ENCODE assay signal across 25 cellular contexts in the genomic region with DNA sequence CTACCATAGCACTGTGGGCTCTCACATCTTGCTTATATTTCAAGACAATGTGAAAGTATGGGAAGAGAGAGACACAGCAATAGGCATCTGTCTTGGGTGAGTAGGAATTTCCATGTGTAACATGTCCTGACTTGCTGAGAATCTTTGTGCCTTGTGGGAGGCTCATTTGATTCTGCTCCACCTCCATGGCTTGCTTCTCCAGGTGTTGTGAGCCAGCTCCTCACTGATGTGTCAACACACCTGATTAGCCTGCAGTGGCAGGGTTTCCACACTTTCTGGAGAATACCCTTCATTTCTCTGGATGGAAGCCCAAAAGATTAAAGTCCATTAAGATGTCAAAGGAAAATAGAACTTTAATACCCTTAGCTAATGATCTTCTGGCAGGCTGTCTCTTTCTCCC.
DNase-seq lines count a peak whose midpoint lies in the region; ATAC-seq, FAIRE-seq and TF ChIP-seq lines count a peak whose summit lies in the region.
"Had no signal": no experiment of that assay in that cellular context is flagged by ENCODE, and none has a peak within 500 bp of the region (broad histone marks: within the 10 kb centered on the region; RNA-seq: fewer than 3 reads in every experiment).

No MANE protein-coding gene starts in this region.

- TF ChIP-seq EP300 in H1 (IDR thresholded peaks at IDR 0.05; ENCODE audit: borderline replicate concordance in 1 of 2, low read depth in 2 of 2, low read length in 2 of 2): no peak

- H3K4ac ChIP-seq in H1 (replicated peaks; ENCODE audit: insufficient read length, low read depth, low read length) (no peak overlapping the region), trophoblast cell (ENCODE audit: low read depth, low read length) (no peak overlapping the region)

- H3K23ac ChIP-seq in H1 (ENCODE audit: insufficient read length) (no peak overlapping the region), trophoblast cell (ENCODE audit: low read length) (no peak overlapping the region)

- H4K91ac ChIP-seq in H1 (replicated peaks; ENCODE audit: insufficient read length, low read length) (no peak overlapping the region), trophoblast cell (ENCODE audit: low read depth, low read length) (peak overlapping the region; percentile 28)

- no peak overlapping the region for H4K8ac ChIP-seq in H1 (ENCODE audit: extremely low read depth, insufficient read depth, low read length)
- H4K8ac ChIP-seq in trophoblast cell (ENCODE audit: low read depth, low read length): no peak overlapping the region

- no peaks in the 10 kb centered on the region for H3K36me3 Mint-ChIP-seq in activated T-helper 17 cell treated with anti-CD3 and anti-CD28 coated beads, Interleukin-2, amount 50 U/mL, for 72 hours (ENCODE audit: low read depth)
- H3K36me3 Mint-ChIP-seq: activated naive CD8-positive, alpha-beta T cell treated with anti-CD3 and anti-CD28 coated beads, Interleukin-2, amount 10 ng/mL, durations not matched to agents 7 days and 5 days; CD8-positive, alpha-beta memory T cell; naive thymus-derived CD4-positive, alpha-beta T cell had no signal

- no peak overlapping the region for H2AK5ac ChIP-seq in H1 (ENCODE audit: low read depth, low read length)
- H2AK5ac ChIP-seq in trophoblast cell (ENCODE audit: low read length): no peak overlapping the region

- H4K12ac ChIP-seq in trophoblast cell (ENCODE audit: low read depth, low read length): no peak overlapping the region

- H3K14ac ChIP-seq in H1 (ENCODE audit: insufficient read length) (no peak overlapping the region), trophoblast cell (ENCODE audit: low read length) (no peak overlapping the region)

- H3K79me1 ChIP-seq in H1 (ENCODE audit: low read depth, low read length) (no peaks in the 10 kb centered on the region), trophoblast cell (ENCODE audit: low read length) (no peaks in the 10 kb centered on the region)

- H3K79me2 ChIP-seq in H1 (ENCODE audit: control insufficient read depth in 1 of 2, insufficient read depth in 2 of 2, low read length in 2 of 2) (no peaks in the 10 kb centered on the region), trophoblast cell (ENCODE audit: control insufficient read depth, insufficient read depth, low read length, poor library complexity) (peaks cover 1% of the 10 kb centered on the region)

- H3K56ac ChIP-seq in H1 (replicated peaks; ENCODE audit: insufficient read length, low read depth, low read length): no peak overlapping the region

- H3K4me1 ChIP-seq in H1 (replicated peaks in 1 of 4; ENCODE audit: control insufficient read depth in 3 of 4, insufficient read depth in 4 of 4, low read length in 3 of 4) (no peaks in the 10 kb centered on the region), trophoblast cell (ENCODE audit: control insufficient read depth in 1 of 2, insufficient read depth in 2 of 2, low read length in 2 of 2) (no peaks in the 10 kb centered on the region)

- intact Hi-C loops in dorsolateral prefrontal cortex (cut with DNase I): no loop called here

- H4K5ac ChIP-seq in H1 (ENCODE audit: insufficient read length, low read depth, low read length): no peak overlapping the region

- H3K27me3 ChIP-seq in H1 (replicated peaks in 1 of 4; ENCODE audit: control insufficient read depth in 3 of 4, extremely low read depth in 1 of 4, insufficient read depth in 3 of 4, low read length in 3 of 4) (no peaks in the 10 kb centered on the region), trophoblast cell (ENCODE audit: insufficient read depth, low read length) (no peaks in the 10 kb centered on the region), dorsolateral prefrontal cortex (no peaks in the 10 kb centered on the region)
- H3K27me3 ChIP-seq: brain microvascular endothelial cell, right atrium auricular region, tibial nerve had no signal

- DNase-seq in NCI-H1105 treated with DMSO at 0.1 percent for 48 hours (lab: John Stamatoyannopoulos, UW) (peak; percentile 57), NCI-H1105 (lab: John Stamatoyannopoulos, UW) (no peak), NCI-H2171 (lab: John Stamatoyannopoulos, UW) (peak; percentile 59), H1 (ENCODE audit: low read depth in 1 of 2, low spot score in 2 of 2) (no peak), trophoblast cell (peak; percentile 27 to 58), dorsolateral prefrontal cortex (no peak)
- DNase-seq: 8988T; activated B cell treated with CpG ODN at 0.5 μM for 24 hours; activated CD4-positive, alpha-beta T cell treated with anti-CD3 and anti-CD28 coated beads, Interleukin-2, amount 50 U/mL, for 48 hours; activated CD8-positive, alpha-beta memory T cell treated with anti-CD3 and anti-CD28 coated beads, Interleukin-2, amount 50 U/mL, for 48 hours; activated effector memory CD4-positive, alpha-beta T cell treated with Interleukin-2 at 50 U/mL for 16 hours; activated naive CD8-positive, alpha-beta T cell treated with anti-CD3 and anti-CD28 coated beads, Interleukin-2, amount 10 ng/mL, durations not matched to agents 7 days and 5 days; brain microvascular endothelial cell; CD8-positive, alpha-beta memory T cell; endodermal cell; HFFc6; naive thymus-derived CD4-positive, alpha-beta T cell; stimulated activated CD4-positive, alpha-beta T cell treated with anti-CD3 and anti-CD28 coated beads, Interleukin-12 subunit alpha, Interleukin-12 subunit beta, amount 100 ng/mL, for 4 hours; stimulated activated naive CD8-positive, alpha-beta T cell treated with anti-CD3 and anti-CD28 coated beads, Interleukin-15, amount 100 ng/mL, for 72 hours; T-helper 9 cell had no signal

- no peak overlapping the region for H3K27ac Mint-ChIP-seq in activated T-helper 17 cell treated with anti-CD3 and anti-CD28 coated beads, Interleukin-2, amount 50 U/mL, for 72 hours
- H3K27ac Mint-ChIP-seq: activated B cell treated with CpG ODN at 0.5 μM for 24 hours; activated naive CD8-positive, alpha-beta T cell treated with anti-CD3 and anti-CD28 coated beads, Interleukin-2, amount 10 ng/mL, durations not matched to agents 7 days and 5 days; CD8-positive, alpha-beta memory T cell; endodermal cell; HFFc6; naive thymus-derived CD4-positive, alpha-beta T cell; stimulated activated naive CD8-positive, alpha-beta T cell treated with anti-CD3 and anti-CD28 coated beads, Interleukin-15, amount 100 ng/mL, for 72 hours had no signal

- no peak overlapping the region for H2BK15ac ChIP-seq in H1 (ENCODE audit: low read length)

- CTCF ChIA-PET in H1 (lab: Charles Lee; ENCODE audit: partially characterized antibody): no interaction called here

- H3K18ac ChIP-seq in H1 (ENCODE audit: extremely low read depth, low read length) (no peak overlapping the region), trophoblast cell (ENCODE audit: low read length) (no peak overlapping the region)

- no peak for FAIRE-seq in H1 (lab: Jason Lieb, UNC)
- FAIRE-seq: HepG2 had no signal

- H3K9me3 Mint-ChIP-seq in activated T-helper 17 cell treated with anti-CD3 and anti-CD28 coated beads, Interleukin-2, amount 50 U/mL, for 72 hours: no peaks in the 10 kb centered on the region
- H3K9me3 Mint-ChIP-seq: activated B cell treated with CpG ODN at 0.5 μM for 24 hours; activated naive CD8-positive, alpha-beta T cell treated with anti-CD3 and anti-CD28 coated beads, Interleukin-2, amount 10 ng/mL, durations not matched to agents 7 days and 5 days; HFFc6; naive thymus-derived CD4-positive, alpha-beta T cell; stimulated activated naive CD8-positive, alpha-beta T cell treated with anti-CD3 and anti-CD28 coated beads, Interleukin-15, amount 100 ng/mL, for 72 hours had no signal

- no peak overlapping the region for H3K4me3 ChIP-seq in H1 (ENCODE audit: extremely low read depth in 1 of 4, insufficient read depth in 2 of 4, low read depth in 3 of 4, low read length in 4 of 4)
- H3K4me3 ChIP-seq in trophoblast cell (ENCODE audit: low read depth, low read length): no peak overlapping the region
- H3K4me3 ChIP-seq in dorsolateral prefrontal cortex: no peak overlapping the region
- H3K4me3 ChIP-seq: right atrium auricular region, tibial nerve had no signal

- no peaks in the 10 kb centered on the region for H3K4me1 Mint-ChIP-seq in activated T-helper 17 cell treated with anti-CD3 and anti-CD28 coated beads, Interleukin-2, amount 50 U/mL, for 72 hours
- H3K4me1 Mint-ChIP-seq: activated B cell treated with CpG ODN at 0.5 μM for 24 hours; activated naive CD8-positive, alpha-beta T cell treated with anti-CD3 and anti-CD28 coated beads, Interleukin-2, amount 10 ng/mL, durations not matched to agents 7 days and 5 days; CD8-positive, alpha-beta memory T cell; endodermal cell; naive thymus-derived CD4-positive, alpha-beta T cell; stimulated activated naive CD8-positive, alpha-beta T cell treated with anti-CD3 and anti-CD28 coated beads, Interleukin-15, amount 100 ng/mL, for 72 hours had no signal

- H3K4me2 ChIP-seq in H1 (ENCODE audit: insufficient read depth in 1 of 2, low read depth in 2 of 2, low read length in 2 of 2) (no peak overlapping the region), trophoblast cell (ENCODE audit: low read length) (no peak overlapping the region)

- H2BK12ac ChIP-seq in H1 (ENCODE audit: low read depth, low read length): no peak overlapping the region; the same call in 1 of the 2 replicates
- no peak overlapping the region for H2BK12ac ChIP-seq in trophoblast cell (ENCODE audit: low read length)

- POLR2A ChIA-PET in H1 (lab: Charles Lee; ENCODE audit: partially characterized antibody): no interaction called here

- ATAC-seq in activated T-helper 17 cell treated with anti-CD3 and anti-CD28 coated beads, Interleukin-2, amount 50 U/mL, for 72 hours (replicated peaks): no peak
- no peak for ATAC-seq in HG03097 (IDR thresholded peaks at IDR 0.05; ENCODE audit: low FRiP score, unreplicated experiment)
- ATAC-seq: HepG2; naive thymus-derived CD4-positive, alpha-beta T cell; stimulated activated naive CD8-positive, alpha-beta T cell treated with anti-CD3 and anti-CD28 coated beads, Interleukin-15, amount 100 ng/mL, for 72 hours had no signal

- TF ChIP-seq CTCF in H1 (IDR thresholded peaks at IDR 0.05; ENCODE audit: control extremely low read depth in 1 of 3, insufficient read depth in 1 of 3, low read depth in 1 of 3, low read length in 3 of 3): no peak
- TF ChIP-seq CTCF in dorsolateral prefrontal cortex (IDR thresholded peaks at IDR 0.05 in 54 of 56, conservative IDR thresholded peaks at IDR 0.05 in 2 of 56; ENCODE audit: low read depth in 1 of 56, partially characterized antibody in 56 of 56): no peak

- H2BK120ac ChIP-seq in H1 (replicated peaks; ENCODE audit: low read depth, low read length): no peak overlapping the region
- H2BK120ac ChIP-seq in trophoblast cell (ENCODE audit: insufficient read depth, low read length, poor library complexity): no peak overlapping the region

- H3K4me3 Mint-ChIP-seq in activated T-helper 17 cell treated with anti-CD3 and anti-CD28 coated beads, Interleukin-2, amount 50 U/mL, for 72 hours: no peak overlapping the region
- H3K4me3 Mint-ChIP-seq: activated B cell treated with CpG ODN at 0.5 μM for 24 hours; activated naive CD8-positive, alpha-beta T cell treated with anti-CD3 and anti-CD28 coated beads, Interleukin-2, amount 10 ng/mL, durations not matched to agents 7 days and 5 days; CD8-positive, alpha-beta memory T cell; endodermal cell; HFFc6; naive thymus-derived CD4-positive, alpha-beta T cell; stimulated activated naive CD8-positive, alpha-beta T cell treated with anti-CD3 and anti-CD28 coated beads, Interleukin-15, amount 100 ng/mL, for 72 hours had no signal

- no peak overlapping the region for H3K27ac ChIP-seq in H1 (ENCODE audit: low read depth, low read length)
- H3K27ac ChIP-seq in trophoblast cell (ENCODE audit: low read depth, low read length): no peak overlapping the region
- H3K27ac ChIP-seq in dorsolateral prefrontal cortex: no peak overlapping the region
- H3K27ac ChIP-seq: brain microvascular endothelial cell, right atrium auricular region, tibial nerve had no signal

- no peaks in the 10 kb centered on the region for H3K9me3 ChIP-seq in H1 (ENCODE audit: insufficient read depth in 2 of 2, low read depth in 1 of 2, low read length in 1 of 2)
- peaks cover 3% of the 10 kb centered on the region for H3K9me3 ChIP-seq in trophoblast cell (ENCODE audit: insufficient read depth, low read depth, low read length)
- H3K9me3 ChIP-seq: right atrium auricular region, tibial nerve had no signal

- no peaks in the 10 kb centered on the region; a peak in 1 of 8 replicates for H3K36me3 ChIP-seq in H1 (ENCODE audit: control insufficient read depth in 2 of 4, insufficient read depth in 4 of 4, low read length in 3 of 4)
- no peaks in the 10 kb centered on the region for H3K36me3 ChIP-seq in trophoblast cell (ENCODE audit: control insufficient read depth in 1 of 2, insufficient read depth in 2 of 2, low read length in 2 of 2)
- H3K36me3 ChIP-seq: brain microvascular endothelial cell, right atrium auricular region, tibial nerve had no signal

- H3K9ac ChIP-seq in H1 (replicated peaks in 1 of 4; ENCODE audit: extremely low read depth in 1 of 4, low read depth in 3 of 4, low read length in 3 of 4) (no peak overlapping the region), trophoblast cell (ENCODE audit: low read length) (no peak overlapping the region)

- TF ChIP-seq POLR2A in H1 (IDR thresholded peaks at IDR 0.05; ENCODE audit: control extremely low read depth in 1 of 2, low read depth in 2 of 2, low read length in 2 of 2): no peak

- H2BK5ac ChIP-seq in H1 (ENCODE audit: low read depth, low read length) (0 out of 2 replicates have a peak overlapping the region, but pooled peaks have one; percentile 3), trophoblast cell (ENCODE audit: low read depth, low read length, poor library complexity) (no peak overlapping the region)

- H2BK20ac ChIP-seq in H1 (ENCODE audit: low read length): no peak overlapping the region

- H2AFZ ChIP-seq in H1 (ENCODE audit: low read length) (peak overlapping the region; percentile 58; the same call in 1 of the 2 replicates), trophoblast cell (ENCODE audit: insufficient read depth, low read length, poor library complexity) (no peak overlapping the region)

- no peak for TF ChIP-seq RAD21 in H1 (IDR thresholded peaks at IDR 0.05 in 1 of 2, conservative IDR thresholded peaks at IDR 0.05 in 1 of 2; ENCODE audit: low read depth in 2 of 2, low read length in 2 of 2)

- no peaks in the 10 kb centered on the region for H4K20me1 ChIP-seq in H1 (replicated peaks in 1 of 2; ENCODE audit: control insufficient read depth in 1 of 2, insufficient read depth in 2 of 2, low read length in 2 of 2)

- no peaks in the 10 kb centered on the region for H3K27me3 Mint-ChIP-seq in activated T-helper 17 cell treated with anti-CD3 and anti-CD28 coated beads, Interleukin-2, amount 50 U/mL, for 72 hours
- H3K27me3 Mint-ChIP-seq: activated B cell treated with CpG ODN at 0.5 μM for 24 hours; activated naive CD8-positive, alpha-beta T cell treated with anti-CD3 and anti-CD28 coated beads, Interleukin-2, amount 10 ng/mL, durations not matched to agents 7 days and 5 days; CD8-positive, alpha-beta memory T cell; naive thymus-derived CD4-positive, alpha-beta T cell; stimulated activated naive CD8-positive, alpha-beta T cell treated with anti-CD3 and anti-CD28 coated beads, Interleukin-15, amount 100 ng/mL, for 72 hours had no signal

- no peaks in the 10 kb centered on the region for H3K23me2 ChIP-seq in H1 (ENCODE audit: low read depth, low read length)

Comparison
In these comparisons a context has a peak if more than half of its experiments do, and no peak if none do; other contexts are left out.
1. DNase-seq: peak in NCI-H1105 treated with DMSO at 0.1 percent for 48 hours (single experiment), NCI-H2171 (single experiment) and trophoblast cell (2 of 2); none in NCI-H1105 (single experiment), H1 (0 of 2) and dorsolateral prefrontal cortex (0 of 10).